ENCODE assay signal across 1 cellular context in genomic region chr16:77736879-77737278, GRCh38.
TF ChIP-seq lines count a peak whose summit lies in the region.

No MANE protein-coding gene starts in this region.

TF ChIP-seq in HepG2, 621 proteins besides CTCF, POLR2A, EP300 and RAD21 (continued from another document and continues in another):
- 0 out of 2 replicates have a peak, but pooled peaks have one; percentile 5 for TF ChIP-seq GATAD1 (CRISPR knock-in tag; IDR thresholded peaks at IDR 0.05)
- no peak for TF ChIP-seq ZNF225 (CRISPR knock-in tag; IDR thresholded peaks at IDR 0.05)
- TF ChIP-seq ZBTB21 (CRISPR knock-in tag; IDR thresholded peaks at IDR 0.05) = peak; percentile 48; the same call in 1 of the 2 replicates
- peak; percentile 75 for TF ChIP-seq TARDBP (CRISPR knock-in tag; IDR thresholded peaks at IDR 0.05)
- no peak for TF ChIP-seq SNAI1 (CRISPR knock-in tag; IDR thresholded peaks at IDR 0.05; ENCODE audit: borderline replicate concordance)
- no peak for TF ChIP-seq KLF12 (CRISPR knock-in tag; IDR thresholded peaks at IDR 0.05; ENCODE audit: borderline replicate concordance)
- TF ChIP-seq TRIM24 (CRISPR knock-in tag; IDR thresholded peaks at IDR 0.05) = no peak
- TF ChIP-seq JDP2 (CRISPR knock-in tag; IDR thresholded peaks at IDR 0.05; ENCODE audit: borderline replicate concordance) = no peak
- TF ChIP-seq ZBTB2 (CRISPR knock-in tag; IDR thresholded peaks at IDR 0.05; ENCODE audit: low read depth) = no peak
- TF ChIP-seq KDM4B (CRISPR knock-in tag; IDR thresholded peaks at IDR 0.05) = no peak
- peak; percentile 91 for TF ChIP-seq ZNF331 (CRISPR knock-in tag; IDR thresholded peaks at IDR 0.05)
- TF ChIP-seq DDIT3 (CRISPR knock-in tag; IDR thresholded peaks at IDR 0.05) = no peak
- TF ChIP-seq ZBTB43 (CRISPR knock-in tag; conservative IDR thresholded peaks at IDR 0.05) = no peak; the same call in 1 of the 2 replicates
- no peak for TF ChIP-seq MTERF4 (CRISPR knock-in tag; IDR thresholded peaks at IDR 0.05)
- TF ChIP-seq ZNF776 (CRISPR knock-in tag; IDR thresholded peaks at IDR 0.05) = no peak
- no peak for TF ChIP-seq ZBTB46 (CRISPR knock-in tag; IDR thresholded peaks at IDR 0.05; ENCODE audit: borderline replicate concordance)
- TF ChIP-seq HNF4G (IDR thresholded peaks at IDR 0.05; ENCODE audit: borderline replicate concordance, low read depth, low read length) = peak; percentile 30; the same call in 1 of the 2 replicates
- no peak for TF ChIP-seq HNF4G (CRISPR knock-in tag; IDR thresholded peaks at IDR 0.05; ENCODE audit: borderline replicate concordance, low read depth)
- TF ChIP-seq RFXANK (CRISPR knock-in tag; IDR thresholded peaks at IDR 0.05) = no peak
- no peak for TF ChIP-seq PATZ1 (CRISPR knock-in tag; IDR thresholded peaks at IDR 0.05)
- peak; percentile 93 for TF ChIP-seq ARID5B (CRISPR knock-in tag; IDR thresholded peaks at IDR 0.05)
- TF ChIP-seq FOXC1 (CRISPR knock-in tag; IDR thresholded peaks at IDR 0.05; ENCODE audit: borderline replicate concordance) = no peak
- no peak for TF ChIP-seq AGO2 (optimal IDR thresholded peaks at IDR 0.05; ENCODE audit: low read depth, low read length)
- TF ChIP-seq ZNF512B (CRISPR knock-in tag; IDR thresholded peaks at IDR 0.05; ENCODE audit: borderline replicate concordance) = no peak
- peak; percentile 54; the same call in 1 of the 2 replicates for TF ChIP-seq ZNF816 (CRISPR knock-in tag; IDR thresholded peaks at IDR 0.05; ENCODE audit: borderline replicate concordance)
- peak; percentile 37; the same call in 1 of the 2 replicates for TF ChIP-seq ZNF12 (CRISPR knock-in tag; IDR thresholded peaks at IDR 0.05)
- no peak for TF ChIP-seq RARG (CRISPR knock-in tag; IDR thresholded peaks at IDR 0.05; ENCODE audit: low read depth)
- no peak for TF ChIP-seq MED8 (CRISPR knock-in tag; IDR thresholded peaks at IDR 0.05; ENCODE audit: insufficient replicate concordance)
- TF ChIP-seq ONECUT2 (CRISPR knock-in tag; IDR thresholded peaks at IDR 0.05) = 0 out of 2 replicates have a peak, but pooled peaks have one; percentile 28
- peak; percentile 41; the same call in 1 of the 2 replicates for TF ChIP-seq RCOR2 (CRISPR knock-in tag; IDR thresholded peaks at IDR 0.05)
- peak; percentile 82 for TF ChIP-seq NFIC (IDR thresholded peaks at IDR 0.05; ENCODE audit: low read length)
- no peak for TF ChIP-seq ZNF30 (CRISPR knock-in tag; IDR thresholded peaks at IDR 0.05)
- peak; percentile 22; the same call in 1 of the 2 replicates for TF ChIP-seq TCF7L2 (IDR thresholded peaks at IDR 0.05; ENCODE audit: low read depth, low read length)
- peak; percentile 76 for TF ChIP-seq NCOA2 (CRISPR knock-in tag; IDR thresholded peaks at IDR 0.05)
- TF ChIP-seq CBX2 (IDR thresholded peaks at IDR 0.05; ENCODE audit: low read depth, low read length) = no peak
- TF ChIP-seq CBX2 (CRISPR knock-in tag; IDR thresholded peaks at IDR 0.05; ENCODE audit: low read depth) = no peak
- no peak for TF ChIP-seq DNMT1 (CRISPR knock-in tag; IDR thresholded peaks at IDR 0.05)
- TF ChIP-seq ZFP1 (CRISPR knock-in tag; IDR thresholded peaks at IDR 0.05) = 0 out of 2 replicates have a peak, but pooled peaks have one; percentile 37
- TF ChIP-seq IRX3 (CRISPR knock-in tag; IDR thresholded peaks at IDR 0.05; ENCODE audit: borderline replicate concordance, low read depth) = no peak
- TF ChIP-seq BRD4 (CRISPR knock-in tag; IDR thresholded peaks at IDR 0.05) = no peak
- TF ChIP-seq MATR3 (CRISPR knock-in tag; IDR thresholded peaks at IDR 0.05) = no peak
- TF ChIP-seq ZNF367 (CRISPR knock-in tag; IDR thresholded peaks at IDR 0.05; ENCODE audit: borderline replicate concordance) = no peak
- TF ChIP-seq NRL (CRISPR knock-in tag; IDR thresholded peaks at IDR 0.05; ENCODE audit: borderline replicate concordance) = no peak
- no peak for TF ChIP-seq SNRNP70 (IDR thresholded peaks at IDR 0.05; ENCODE audit: low read depth, low read length)
- peak; percentile 78 for TF ChIP-seq HNF4A (CRISPR knock-in tag; IDR thresholded peaks at IDR 0.05)
- TF ChIP-seq MTF1 (CRISPR knock-in tag; IDR thresholded peaks at IDR 0.05) = no peak
- TF ChIP-seq NR3C1 (CRISPR knock-in tag; IDR thresholded peaks at IDR 0.05) = no peak
- no peak for TF ChIP-seq PHF5A (CRISPR knock-in tag; IDR thresholded peaks at IDR 0.05; ENCODE audit: low read depth, unreplicated experiment)
- TF ChIP-seq KAT8 (CRISPR knock-in tag; IDR thresholded peaks at IDR 0.05) = peak; percentile 43; the same call in 1 of the 2 replicates
- no peak for TF ChIP-seq ZNF264 (CRISPR knock-in tag; IDR thresholded peaks at IDR 0.05)
- no peak for TF ChIP-seq HIC2 (CRISPR knock-in tag; IDR thresholded peaks at IDR 0.05; ENCODE audit: low read depth)
- TF ChIP-seq HMG20B (CRISPR knock-in tag; conservative IDR thresholded peaks at IDR 0.05) = no peak
- no peak for TF ChIP-seq ZBTB1 (CRISPR knock-in tag; IDR thresholded peaks at IDR 0.05; ENCODE audit: borderline replicate concordance)
- TF ChIP-seq SRY (CRISPR knock-in tag; IDR thresholded peaks at IDR 0.05) = no peak
